In genomic region chr2:219278655-219279150, GRCh38 we compare ENCODE assay signal across 8 cellular contexts. TPM values are rescaled to one million over a fixed set of nuclear protein-coding genes. Genes with fewer than 3 reads are reported as not detected.
DNase-seq lines count a peak whose midpoint lies in the region; ATAC-seq, FAIRE-seq and TF ChIP-seq lines count a peak whose summit lies in the region.

No MANE protein-coding gene starts in this region.

- H3K27me3 ChIP-seq in K562 (ENCODE audit: control insufficient read depth in 2 of 2, insufficient read depth in 2 of 2, low read length in 2 of 2), result no peaks in the 10 kb centered on the region
- no peaks in the 10 kb centered on the region for H3K27me3 ChIP-seq in lung (ENCODE audit: control insufficient read depth, insufficient read depth)
- H3K27me3 ChIP-seq in uterus, result no peaks in the 10 kb centered on the region

- 6% methylated on average over 7 of the region's 9 CpGs for WGBS in K562 (ENCODE audit: insufficient coverage, low coverage, missing lambda C conversion rate)
- 12 to 14% methylated on average over 9 of the region's 9 CpGs for WGBS in lung, 2 donors

- peak; percentile 62 for TF ChIP-seq POLR2A in K562 (conservative IDR thresholded peaks at IDR 0.05)
- TF ChIP-seq POLR2A in uterus (IDR thresholded peaks at IDR 0.05), result no peak

- TF ChIP-seq EP300 in K562 (IDR thresholded peaks at IDR 0.05; ENCODE audit: low read length), result no peak

- H3K79me2 ChIP-seq in K562 (ENCODE audit: control insufficient read depth, insufficient read depth, low read length), result no peaks in the 10 kb centered on the region

- H3K36me3 ChIP-seq in K562 (ENCODE audit: control insufficient read depth, insufficient read depth, low read length) (no peaks in the 10 kb centered on the region), lung (ENCODE audit: control insufficient read depth in 2 of 2, insufficient read depth in 2 of 2, low read length in 2 of 2) (peaks cover 0 to 20% of the 10 kb centered on the region in 2 donors), uterus (no peaks in the 10 kb centered on the region)

- in situ Hi-C loops in K562 (cut with MboI), result no loop called here

- TF ChIP-seq CTCF in K562 (IDR thresholded peaks at IDR 0.05 in 2 of 3, conservative IDR thresholded peaks at IDR 0.05 in 1 of 3; ENCODE audit: insufficient read depth in 2 of 3, low read depth in 1 of 3, low read length in 3 of 3) (no peak; a peak in 1 of 6 replicates), lung (IDR thresholded peaks at IDR 0.05; ENCODE audit: control extremely low read depth, extremely low read depth) (no peak), uterus (IDR thresholded peaks at IDR 0.05) (peak in 2 of 4 experiments; percentile 18 to 34)

- DNase-seq in activated naive CD4-positive, alpha-beta T cell treated with Interleukin-2 at 50 U/mL for 16 hours, result no peak
- DNase-seq in K562 (ENCODE audit: extremely low read depth in 1 of 4, low spot score in 3 of 4) (no peak), lung (ENCODE audit: low spot score) (no peak), uterus (no peak), LoVo (ENCODE audit: low spot score) (no peak), GM19239 (ENCODE audit: insufficient read length, low spot score) (no peak), AML-193 (lab: John Stamatoyannopoulos, UW) (no peak)

- peak overlapping the region; percentile 87 for H3K27ac ChIP-seq in K562 (ENCODE audit: extremely low read depth, low read depth, low read length)
- H3K27ac ChIP-seq in lung (ENCODE audit: low read depth in 1 of 2, low read length in 1 of 2), result peak overlapping the region; percentile 86 to 89
- peak overlapping the region; percentile 99 for H3K27ac ChIP-seq in uterus

- H3K4me1 Mint-ChIP-seq in activated naive CD4-positive, alpha-beta T cell treated with anti-CD3 and anti-CD28 coated beads, Interleukin-2, amount 50 U/mL, for 24 hours, result peaks cover 48% of the 10 kb centered on the region

- H3K4me3 ChIP-seq in K562 (peak overlapping the region; percentile 32), lung (peak overlapping the region; percentile 20), uterus (peak overlapping the region; percentile 58 to 77)

- ATAC-seq in K562 (no peak), lung (ENCODE audit: insufficient read depth, low FRiP score) (no peak)

- peak overlapping the region; percentile 96 for H2AFZ ChIP-seq in K562 (ENCODE audit: low read depth, low read length)

- peak overlapping the region; percentile 86 for H3K4me3 Mint-ChIP-seq in activated naive CD4-positive, alpha-beta T cell treated with anti-CD3 and anti-CD28 coated beads, Interleukin-2, amount 50 U/mL, for 24 hours

- H3K9ac ChIP-seq in K562 (ENCODE audit: insufficient read depth in 1 of 2, low read depth in 2 of 2, low read length in 2 of 2), result peak overlapping the region; percentile 80 to 84

- no peaks in the 10 kb centered on the region for H3K27me3 Mint-ChIP-seq in activated naive CD4-positive, alpha-beta T cell treated with anti-CD3 and anti-CD28 coated beads, Interleukin-2, amount 50 U/mL, for 24 hours

- peaks cover 4% of the 10 kb centered on the region for H3K36me3 Mint-ChIP-seq in activated naive CD4-positive, alpha-beta T cell treated with anti-CD3 and anti-CD28 coated beads, Interleukin-2, amount 50 U/mL, for 24 hours

- peak overlapping the region; percentile 96 for H3K27ac Mint-ChIP-seq in activated naive CD4-positive, alpha-beta T cell treated with anti-CD3 and anti-CD28 coated beads, Interleukin-2, amount 50 U/mL, for 24 hours

- H3K4me1 ChIP-seq in K562 (replicated peaks in 1 of 2; ENCODE audit: control insufficient read depth in 2 of 2, insufficient read depth in 2 of 2, low read length in 2 of 2) (peaks cover 42 to 59% of the 10 kb centered on the region in 2 experiments), lung (ENCODE audit: control insufficient read depth in 2 of 2, insufficient read depth in 2 of 2, low read length in 2 of 2) (peaks cover 8 to 9% of the 10 kb centered on the region in 2 donors), uterus (peaks cover 8 to 10% of the 10 kb centered on the region in 2 donors)

- no TSS peak for BruUV-seq in K562 (replicated peaks; lab: Mats Ljungman, UMichigan)

- CTCF ChIA-PET in K562 (lab: Yijun Ruan, JAX; ENCODE audit: low intra/inter-chr PET ratio), result interaction anchor here (4.3 kb wide), 1 partner anchor 17 kb away, joined by 28 read pairs; no protein-coding TSS in a partner anchor

- peak overlapping the region; percentile 74 for H3K4me2 ChIP-seq in K562 (ENCODE audit: insufficient read depth, low read length)

- no peaks in the 10 kb centered on the region for H4K20me1 ChIP-seq in K562 (replicated peaks; ENCODE audit: control insufficient read depth, insufficient read depth, low read length)

- intact Hi-C loops in K562 (cut with micrococcal nuclease), result loop anchor here (1.0 to 5.0 kb wide), 6 partner anchors 16 to 319 kb away; partner anchors contain the start of genes ABCB6, NHEJ1, STK11IP and TUBA4A
- intact Hi-C loops in uterus (cut with DNase I; ENCODE audit: low total_unique reads), result no loop called here

- POLR2A ChIA-PET in K562 (lab: Yijun Ruan, JAX), result interaction anchor here (0.6 to 1.6 kb wide), 13 partner anchors 10 to 145 kb away, joined by 3 to 8 read pairs (median 5); partner anchors contain the start of genes CNPPD1, DNPEP, GLB1L and STK16

- FAIRE-seq in K562 (lab: Jason Lieb, UNC), result no peak
- no peak for FAIRE-seq in GM19239 (lab: Jason Lieb, UNC)

- H3K9me1 ChIP-seq in K562 (ENCODE audit: control insufficient read depth, insufficient read depth, low read length), result peaks cover 5% of the 10 kb centered on the region

- no peaks in the 10 kb centered on the region for H3K9me3 ChIP-seq in K562 (replicated peaks; ENCODE audit: control insufficient read depth, insufficient read depth, low read depth, low read length)
- H3K9me3 ChIP-seq in lung (ENCODE audit: control insufficient read depth in 2 of 2, insufficient read depth in 1 of 2, low read length in 1 of 2), result no peaks in the 10 kb centered on the region
- no peaks in the 10 kb centered on the region for H3K9me3 ChIP-seq in uterus

- no peaks in the 10 kb centered on the region for H3K9me3 Mint-ChIP-seq in activated naive CD4-positive, alpha-beta T cell treated with anti-CD3 and anti-CD28 coated beads, Interleukin-2, amount 50 U/mL, for 24 hours

- TF ChIP-seq RAD21 in K562 (CRISPR knock-in tag; conservative IDR thresholded peaks at IDR 0.05 in 1 of 2, IDR thresholded peaks at IDR 0.05 in 1 of 2), result 0 out of 4 replicates have a peak, but pooled peaks of 1 of the 2 experiments have one; percentile 12

RNA-seq across cellular contexts. Expression of gene DNAJB2, which starts 0.5 kb away (rescaled TPM):
- 11.1 and 15.9 TPM in 2 replicates for total RNA-seq in K562 (2011; cell fraction: chromatin; rRNA removed; ENCODE audit: low replicate concordance)
- 9.1 and 10.3 TPM in 2 replicates for total RNA-seq in K562 (2011; cell fraction: nucleolus; rRNA removed)
- total RNA-seq in K562 (2011; cell fraction: nucleoplasm; rRNA removed), result 7.7 and 9.6 TPM in 2 replicates
- total RNA-seq in K562 (2014; rRNA removed) (1.6 and 1.7 TPM in 2 replicates), K562 (2014; rRNA removed; fragmentation: Illumina TruSeq; extraction: Trizol) (0.99 and 1.1 TPM in 2 replicates), K562 (2015; rRNA removed; fragmentation: Illumina TruSeq; extraction: Trizol) (1.7 and 2.1 TPM in 2 replicates), K562 (2021) (2.5 and 2.8 TPM in 2 replicates), lung (10 to 100 TPM; 77.3 to 79.6 TPM), uterus (10 to 100 TPM; 32.1 to 92.1 (median 69.1) TPM)
- polyA plus RNA-seq in K562 (2011; rRNA removed) (2.6 and 8.2 TPM in 2 replicates), K562 (2014; fragmentation: Illumina TruSeq; extraction: Trizol) (1.8 and 2.2 TPM in 2 replicates), K562 (2014; fragmentation: Nextera tagmentation; extraction: Ambion mirVana) (under 1 TPM in 1 of 2 experiments, not detected in 1; 0.08 TPM), K562 (2014; rRNA removed) (3.0 and 3.9 TPM in 2 replicates), lung (10 to 100 TPM; 63.7 to 73.4 TPM)
- polyA plus RNA-seq in K562 (2011; cell fraction: cytosol; rRNA removed), result 3.7 and 7.3 TPM in 2 replicates
- 9.3 and 20.5 TPM in 2 replicates for polyA plus RNA-seq in K562 (2011; cell fraction: nucleus; rRNA removed)
- 5.0 and 8.5 TPM in 2 replicates for polyA plus RNA-seq in K562 (2012)
- 2.0 and 4.1 TPM in 2 replicates for polyA minus RNA-seq in K562 (2011; rRNA and poly(A)+ RNA removed)
- 3.9 and 4.7 TPM in 2 replicates for polyA minus RNA-seq in K562 (2011; cell fraction: cytosol; rRNA and poly(A)+ RNA removed)
- 3.4 and 10.0 TPM in 2 replicates for polyA minus RNA-seq in K562 (2011; cell fraction: nucleus; rRNA and poly(A)+ RNA removed)

RNA-seq across cellular contexts. Expression of gene TUBA4A, which starts 25.0 kb away (rescaled TPM):
- total RNA-seq in K562 (2011; cell fraction: chromatin; rRNA removed; ENCODE audit: low replicate concordance), result 31.2 and 48.4 TPM in 2 replicates
- 21.7 and 30.7 TPM in 2 replicates for total RNA-seq in K562 (2011; cell fraction: nucleolus; rRNA removed)
- total RNA-seq in K562 (2011; cell fraction: nucleoplasm; rRNA removed), result 25.6 and 26.8 TPM in 2 replicates
- total RNA-seq in K562 (2014; rRNA removed), result 32.8 and 47.0 TPM in 2 replicates
- total RNA-seq in K562 (2014; rRNA removed; fragmentation: Illumina TruSeq; extraction: Trizol), result 30.0 and 32.1 TPM in 2 replicates
- 25.1 and 26.9 TPM in 2 replicates for total RNA-seq in K562 (2015; rRNA removed; fragmentation: Illumina TruSeq; extraction: Trizol)
- 52.4 and 57.6 TPM in 2 replicates for total RNA-seq in K562 (2021)
- 48.6 and 71.9 TPM in 2 replicates for polyA plus RNA-seq in K562 (2011; rRNA removed)
- 91.8 and 167 TPM in 2 replicates for polyA plus RNA-seq in K562 (2011; cell fraction: cytosol; rRNA removed)
- 89.0 and 90.1 TPM in 2 replicates for polyA plus RNA-seq in K562 (2011; cell fraction: nucleus; rRNA removed)
- 60.3 and 69.5 TPM in 2 replicates for polyA plus RNA-seq in K562 (2012)
- 126 and 174 TPM in 2 replicates for polyA plus RNA-seq in K562 (2014; fragmentation: Illumina TruSeq; extraction: Trizol)
- polyA plus RNA-seq in K562 (2014; fragmentation: Nextera tagmentation; extraction: Ambion mirVana), result 10 to 100 TPM; 31.5 to 60.0 TPM
- polyA plus RNA-seq in K562 (2014; rRNA removed), result 42.4 and 48.9 TPM in 2 replicates
- polyA minus RNA-seq in K562 (2011; rRNA and poly(A)+ RNA removed), result 19.6 and 23.6 TPM in 2 replicates
- 25.1 and 27.8 TPM in 2 replicates for polyA minus RNA-seq in K562 (2011; cell fraction: cytosol; rRNA and poly(A)+ RNA removed)
- 12.7 and 18.3 TPM in 2 replicates for polyA minus RNA-seq in K562 (2011; cell fraction: nucleus; rRNA and poly(A)+ RNA removed)
- total RNA-seq in lung, result 10 to 100 TPM; 15.6 to 37.9 TPM
- 10 to 100 TPM; 48.1 to 82.1 TPM for polyA plus RNA-seq in lung
- 10 to 100 TPM in 2 of 4 donors, 1 to 10 TPM in 2; 3.7 to 32.3 (median 7.3) TPM for total RNA-seq in uterus

RNA-seq across cellular contexts. Expression of gene TUBA4B, which starts 25.7 kb away (rescaled TPM):
- not detected in 2 replicates for total RNA-seq in K562 (2011; cell fraction: chromatin; rRNA removed; ENCODE audit: low replicate concordance)
- total RNA-seq in K562 (2011; cell fraction: nucleolus; rRNA removed), result not detected in 2 replicates
- not detected in 2 replicates for total RNA-seq in K562 (2011; cell fraction: nucleoplasm; rRNA removed)
- not detected in 2 replicates for total RNA-seq in K562 (2014; rRNA removed)
- not detected in 2 replicates for total RNA-seq in K562 (2014; rRNA removed; fragmentation: Illumina TruSeq; extraction: Trizol)
- not detected in 2 replicates for total RNA-seq in K562 (2015; rRNA removed; fragmentation: Illumina TruSeq; extraction: Trizol)
- total RNA-seq in K562 (2021), result not detected in 2 replicates
- not detected in 2 replicates for polyA plus RNA-seq in K562 (2011; rRNA removed)
- not detected in 2 replicates for polyA plus RNA-seq in K562 (2011; cell fraction: cytosol; rRNA removed)
- not detected in 2 replicates for polyA plus RNA-seq in K562 (2011; cell fraction: nucleus; rRNA removed)
- polyA plus RNA-seq in K562 (2012), result 0.05 TPM in 1 of 2 replicates, not detected in the other
- polyA plus RNA-seq in K562 (2014; fragmentation: Illumina TruSeq; extraction: Trizol), result not detected in 2 replicates
- polyA plus RNA-seq in K562 (2014; fragmentation: Nextera tagmentation; extraction: Ambion mirVana), result under 1 TPM in 1 of 2 experiments, not detected in 1; 0.04 TPM
- polyA plus RNA-seq in K562 (2014; rRNA removed), result not detected in 2 replicates
- polyA minus RNA-seq in K562 (2011; rRNA and poly(A)+ RNA removed), result not detected in 2 replicates
- polyA minus RNA-seq in K562 (2011; cell fraction: cytosol; rRNA and poly(A)+ RNA removed), result not detected in 2 replicates
- polyA minus RNA-seq in K562 (2011; cell fraction: nucleus; rRNA and poly(A)+ RNA removed), result not detected in 2 replicates
- total RNA-seq in lung, result 10 to 100 TPM in 1 of 2 donors, 1 to 10 TPM in 1; 5.7 to 20.3 TPM
- polyA plus RNA-seq in lung, result 10 to 100 TPM in 1 of 2 donors, 1 to 10 TPM in 1; 8.7 to 12.2 TPM
- under 1 TPM in 2 of 4 donors, not detected in 2; 0.43 to 0.83 TPM for total RNA-seq in uterus

RNA-seq across cellular contexts. Expression of gene PTPRN, which starts 30.5 kb away (rescaled TPM):
- 7.3 and 20.4 TPM in 2 replicates for total RNA-seq in K562 (2011; cell fraction: chromatin; rRNA removed; ENCODE audit: low replicate concordance)
- 5.5 and 20.2 TPM in 2 replicates for total RNA-seq in K562 (2011; cell fraction: nucleolus; rRNA removed)
- total RNA-seq in K562 (2011; cell fraction: nucleoplasm; rRNA removed), result 6.1 and 11.5 TPM in 2 replicates
- total RNA-seq in K562 (2014; rRNA removed) (0.45 and 0.53 TPM in 2 replicates), K562 (2014; rRNA removed; fragmentation: Illumina TruSeq; extraction: Trizol) (0.03 and 0.25 TPM in 2 replicates), K562 (2015; rRNA removed; fragmentation: Illumina TruSeq; extraction: Trizol) (0.23 and 0.40 TPM in 2 replicates), K562 (2021) (0.67 and 0.71 TPM in 2 replicates), lung (1 to 10 TPM in 1 of 2 donors, under 1 TPM in 1; 0.21 to 2.6 TPM), uterus (under 1 TPM in 2 of 4 donors, not detected in 2; 0.21 to 0.55 TPM)
- polyA plus RNA-seq in K562 (2011; rRNA removed) (1.2 and 2.4 TPM in 2 replicates), K562 (2014; fragmentation: Illumina TruSeq; extraction: Trizol) (0.30 and 0.93 TPM in 2 replicates), K562 (2014; fragmentation: Nextera tagmentation; extraction: Ambion mirVana) (under 1 TPM in 1 of 2 experiments, not detected in 1; 0.15 TPM), K562 (2014; rRNA removed) (0.98 and 1.3 TPM in 2 replicates), lung (under 1 TPM; 0.11 to 0.22 TPM)
- 1.2 and 6.3 TPM in 2 replicates for polyA plus RNA-seq in K562 (2011; cell fraction: cytosol; rRNA removed)
- polyA plus RNA-seq in K562 (2011; cell fraction: nucleus; rRNA removed), result 3.5 and 11.2 TPM in 2 replicates
- 1.2 and 1.7 TPM in 2 replicates for polyA plus RNA-seq in K562 (2012)
- 0.90 and 1.6 TPM in 2 replicates for polyA minus RNA-seq in K562 (2011; rRNA and poly(A)+ RNA removed)
- polyA minus RNA-seq in K562 (2011; cell fraction: cytosol; rRNA and poly(A)+ RNA removed), result 3.7 and 5.7 TPM in 2 replicates
- polyA minus RNA-seq in K562 (2011; cell fraction: nucleus; rRNA and poly(A)+ RNA removed), result 0.67 and 3.2 TPM in 2 replicates

RNA-seq across cellular contexts. Expression of gene STK16, which starts 33.4 kb away (rescaled TPM):
- 42.8 and 94.2 TPM in 2 replicates for total RNA-seq in K562 (2011; cell fraction: chromatin; rRNA removed; ENCODE audit: low replicate concordance)
- 52.6 and 59.7 TPM in 2 replicates for total RNA-seq in K562 (2011; cell fraction: nucleolus; rRNA removed)
- total RNA-seq in K562 (2011; cell fraction: nucleoplasm; rRNA removed), result 43.8 and 46.6 TPM in 2 replicates
- total RNA-seq in K562 (2014; rRNA removed) (5.4 and 9.9 TPM in 2 replicates), K562 (2014; rRNA removed; fragmentation: Illumina TruSeq; extraction: Trizol) (13.1 and 17.8 TPM in 2 replicates), K562 (2015; rRNA removed; fragmentation: Illumina TruSeq; extraction: Trizol) (16.4 and 16.9 TPM in 2 replicates), K562 (2021) (18.2 and 19.8 TPM in 2 replicates), lung (10 to 100 TPM; 16.2 to 25.7 TPM), uterus (10 to 100 TPM in 3 of 4 donors, 1 to 10 TPM in 1; 4.1 to 55.6 (median 18.0) TPM)
- polyA plus RNA-seq in K562 (2011; rRNA removed) (34.6 and 41.4 TPM in 2 replicates), K562 (2014; fragmentation: Illumina TruSeq; extraction: Trizol) (33.8 and 36.2 TPM in 2 replicates), K562 (2014; fragmentation: Nextera tagmentation; extraction: Ambion mirVana) (10 to 100 TPM in 1 of 2 experiments, 1 to 10 TPM in 1; 5.6 to 12.9 TPM), K562 (2014; rRNA removed) (21.0 and 24.6 TPM in 2 replicates), lung (10 to 100 TPM; 25.2 to 50.5 TPM)
- 57.6 and 64.0 TPM in 2 replicates for polyA plus RNA-seq in K562 (2011; cell fraction: cytosol; rRNA removed)
- 72.9 and 74.0 TPM in 2 replicates for polyA plus RNA-seq in K562 (2011; cell fraction: nucleus; rRNA removed)
- 17.4 and 29.3 TPM in 2 replicates for polyA plus RNA-seq in K562 (2012)
- polyA minus RNA-seq in K562 (2011; rRNA and poly(A)+ RNA removed), result 26.1 and 28.4 TPM in 2 replicates
- polyA minus RNA-seq in K562 (2011; cell fraction: cytosol; rRNA and poly(A)+ RNA removed), result 12.9 and 18.8 TPM in 2 replicates
- polyA minus RNA-seq in K562 (2011; cell fraction: nucleus; rRNA and poly(A)+ RNA removed), result 40.4 and 52.2 TPM in 2 replicates
